ENCODE assay signal across 1 cellular context in genomic region chr11:61833478-61833877, GRCh38.
TF ChIP-seq lines count a peak whose summit lies in the region.

No MANE protein-coding gene starts in this region.

TF ChIP-seq in endothelial cell of umbilical vein, 7 proteins besides CTCF, POLR2A, EP300 and RAD21:
- TF ChIP-seq MYC (IDR thresholded peaks at IDR 0.05; ENCODE audit: low read depth, low read length) (no peak), FOS (IDR thresholded peaks at IDR 0.05; ENCODE audit: borderline replicate concordance, insufficient read depth, low read length) (no peak), GATA2 (IDR thresholded peaks at IDR 0.05; ENCODE audit: insufficient read depth, insufficient read length, low read depth, low read length) (no peak), JUN (IDR thresholded peaks at IDR 0.05; ENCODE audit: borderline replicate concordance, insufficient read depth, insufficient read length, low read depth) (no peak), MAX (IDR thresholded peaks at IDR 0.05; ENCODE audit: insufficient read depth, insufficient read length) (no peak), POLR2AphosphoS5 (IDR thresholded peaks at IDR 0.05; ENCODE audit: insufficient read depth, low read depth, low read length) (no peak), EZH2 (IDR thresholded peaks at IDR 0.05; ENCODE audit: borderline replicate concordance, low read depth, low read length, severe bottlenecking) (no peak)
